In the genomic region with DNA sequence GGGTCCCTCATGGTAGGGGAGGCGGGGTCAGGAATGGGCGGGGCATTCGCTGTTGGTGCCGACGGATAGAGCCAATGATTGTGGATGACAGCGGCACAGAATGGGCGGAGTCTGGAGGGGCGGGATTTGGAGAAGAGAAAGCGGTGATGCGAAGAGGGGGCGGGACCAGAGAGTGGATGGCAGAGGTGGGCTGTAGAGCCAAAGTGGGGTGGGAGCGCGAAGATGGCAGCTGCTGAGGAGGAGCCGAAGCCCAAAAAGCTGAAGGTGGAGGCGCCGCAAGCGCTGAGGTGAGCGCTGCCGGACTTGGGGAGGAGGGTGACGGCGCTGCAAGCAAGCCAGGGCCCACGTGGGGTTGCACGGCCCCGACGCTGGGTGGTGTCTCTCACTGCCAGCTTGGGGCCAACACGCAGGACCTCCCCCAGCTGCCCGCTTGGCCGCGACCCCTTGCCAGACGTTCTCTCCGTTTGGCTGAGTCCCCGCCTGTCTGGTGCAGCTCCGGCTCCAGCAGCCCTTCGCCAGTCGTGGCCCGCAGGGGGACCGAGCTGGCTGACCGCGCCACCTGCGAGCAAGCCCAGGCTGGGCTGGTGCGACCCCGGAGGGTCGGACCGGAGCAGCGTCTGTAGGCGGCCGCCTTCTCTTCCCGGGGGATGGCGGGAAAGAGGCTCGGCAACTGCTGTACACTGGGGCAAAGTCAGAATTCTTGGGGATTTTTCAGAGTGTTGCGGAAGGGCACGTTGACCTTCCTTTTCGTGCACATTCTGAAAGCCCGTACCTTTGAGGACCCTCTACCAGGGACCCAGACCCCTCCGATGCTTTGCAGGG, we compare ENCODE assay signal across 8 cellular contexts. TPM values are rescaled to one million over a fixed set of nuclear protein-coding genes. Genes with fewer than 3 reads are reported as not detected.
DNase-seq lines count a peak whose midpoint lies in the region; ATAC-seq and TF ChIP-seq lines count a peak whose summit lies in the region.

A gene (plus strand): TSS at position 165 of the 822 bp plus-strand sequence. CDS start 58 bp downstream, at position 223.

- peaks cover 14% of the 10 kb centered on the region for H3K4me1 Mint-ChIP-seq in WTC11
- peaks cover 22 to 23% of the 10 kb centered on the region in 2 donors for H3K4me1 Mint-ChIP-seq in immature natural killer cell

- H3K36me3 ChIP-seq in ACC112 (ENCODE audit: insufficient read depth, low read length) = no peaks in the 10 kb centered on the region

- H3K4me3 ChIP-seq in ACC112 (ENCODE audit: low read depth, low read length) (peak within 1 kb of the TSS; percentile 97), cardiac fibroblast (replicated peaks in 1 of 2; ENCODE audit: low read depth in 2 of 2, low read length in 2 of 2) (peak within 1 kb of the TSS; percentile 91 to 95)

- no peaks in the 10 kb centered on the region for H3K36me3 Mint-ChIP-seq in WTC11
- peaks cover 3 to 4% (median 3%) of the 10 kb centered on the region in 3 donors for H3K36me3 Mint-ChIP-seq in immature natural killer cell

- no peaks in the 10 kb centered on the region for H3K9me3 Mint-ChIP-seq in WTC11
- no peaks in the 10 kb centered on the region for H3K9me3 Mint-ChIP-seq in immature natural killer cell

- H3K79me2 ChIP-seq in ACC112 (ENCODE audit: control insufficient read depth, insufficient read depth, low read length, unreplicated experiment) = peaks cover 47% of the 10 kb centered on the region

- POLR2A ChIA-PET in WTC11 (lab: Charles Lee) = interaction anchor here (0.6 to 2.6 kb wide), 12 partner anchors 9 to 1084 kb away, joined by 3 to 16 read pairs (median 4); a partner anchor contains a TSS

- H3K27me3 ChIP-seq in ACC112 (ENCODE audit: insufficient read depth, low read length) = no peaks in the 10 kb centered on the region

- H3K27me3 Mint-ChIP-seq in WTC11 (ENCODE audit: low read depth) (no peaks in the 10 kb centered on the region), immature natural killer cell (ENCODE audit: low read depth in 3 of 3) (peaks cover 0 to 3% (median 2%) of the 10 kb centered on the region in 3 donors)

- peak; percentile 57 for ATAC-seq in GM18519 (IDR thresholded peaks at IDR 0.05; ENCODE audit: low FRiP score, unreplicated experiment)
- peak; percentile 62 for ATAC-seq in HG03060 (IDR thresholded peaks at IDR 0.05; ENCODE audit: low read depth, unreplicated experiment)
- ATAC-seq in WTC11 = peak; percentile 89

- peak within 1 kb of the TSS; percentile 97 for H2AFZ ChIP-seq in ACC112 (ENCODE audit: low read length, unreplicated experiment)

- H3K4me3 Mint-ChIP-seq in WTC11 = no peak within 1 kb of the TSS
- no peak within 1 kb of the TSS for H3K4me3 Mint-ChIP-seq in immature natural killer cell

- H3K27ac Mint-ChIP-seq in WTC11 (peak within 1 kb of the TSS; percentile 72; the same call in 1 of the 2 replicates), immature natural killer cell (peak within 1 kb of the TSS in 5 of 6 donors; percentile 30 to 78 (median 57))

- peak within 1 kb of the TSS; percentile 81 for H3K27ac ChIP-seq in ACC112 (ENCODE audit: low read depth, low read length)

- CTCF ChIA-PET in WTC11 (lab: Charles Lee) = interaction anchor here (0.9 to 1.9 kb wide), 6 partner anchors 13 to 1084 kb away, joined by 3 to 8 read pairs (median 4); a partner anchor contains a TSS

- TF ChIP-seq CTCF in WTC11 (IDR thresholded peaks at IDR 0.05) (no peak), cardiac fibroblast (IDR thresholded peaks at IDR 0.05; ENCODE audit: low read depth, low read length) (peak; percentile 39)

- peak; percentile 96 for DNase-seq in NCI-H2196 treated with DMSO at 0.1 percent for 48 hours (lab: John Stamatoyannopoulos, UW; ENCODE audit: unreplicated experiment)
- DNase-seq in WTC11 (ENCODE audit: low spot score) = peak; percentile 100
- peak; percentile 98 to 99 for DNase-seq in cardiac fibroblast (ENCODE audit: low read depth in 2 of 2)
- peak; percentile 100 for DNase-seq in immature natural killer cell
- peak; percentile 99 to 100 for DNase-seq in stimulated activated CD4-positive, alpha-beta T cell treated with anti-CD3 and anti-CD28 coated beads, Interleukin-12 subunit alpha, Interleukin-12 subunit beta, amount 100 ng/mL, for 24 hours (ENCODE audit: low read depth in 2 of 2)

- H3K4me1 ChIP-seq in ACC112 (ENCODE audit: control insufficient read depth, insufficient read depth, low read length, unreplicated experiment) = peaks cover 14% of the 10 kb centered on the region

TF ChIP-seq in WTC11, 78 proteins besides CTCF, POLR2A, EP300 and RAD21 (continues in another document):
- TF ChIP-seq, protein P1, sequence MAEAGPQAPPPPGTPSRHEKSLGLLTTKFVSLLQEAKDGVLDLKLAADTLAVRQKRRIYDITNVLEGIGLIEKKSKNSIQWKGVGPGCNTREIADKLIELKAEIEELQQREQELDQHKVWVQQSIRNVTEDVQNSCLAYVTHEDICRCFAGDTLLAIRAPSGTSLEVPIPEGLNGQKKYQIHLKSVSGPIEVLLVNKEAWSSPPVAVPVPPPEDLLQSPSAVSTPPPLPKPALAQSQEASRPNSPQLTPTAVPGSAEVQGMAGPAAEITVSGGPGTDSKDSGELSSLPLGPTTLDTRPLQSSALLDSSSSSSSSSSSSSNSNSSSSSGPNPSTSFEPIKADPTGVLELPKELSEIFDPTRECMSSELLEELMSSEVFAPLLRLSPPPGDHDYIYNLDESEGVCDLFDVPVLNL (CRISPR knock-in tag; IDR thresholded peaks at IDR 0.05; ENCODE audit: borderline replicate concordance, low read depth) = peak; percentile 47; the same call in 1 of the 2 replicates
- TF ChIP-seq FOXK1 (CRISPR knock-in tag; IDR thresholded peaks at IDR 0.05) = 0 out of 2 replicates have a peak, but pooled peaks have one; percentile 12
- TF ChIP-seq ETV6 (CRISPR knock-in tag; IDR thresholded peaks at IDR 0.05) = peak; percentile 54; the same call in 1 of the 2 replicates
- no peak for TF ChIP-seq GABPB1 (CRISPR knock-in tag; IDR thresholded peaks at IDR 0.05)
- TF ChIP-seq KAT7 (CRISPR knock-in tag; IDR thresholded peaks at IDR 0.05; ENCODE audit: borderline replicate concordance) = 0 out of 2 replicates have a peak, but pooled peaks have one; percentile 88
- TF ChIP-seq ZNF317 (CRISPR knock-in tag; IDR thresholded peaks at IDR 0.05; ENCODE audit: borderline replicate concordance, low read depth) = no peak
- TF ChIP-seq TCF7 (CRISPR knock-in tag; IDR thresholded peaks at IDR 0.05; ENCODE audit: low read depth) = 0 out of 2 replicates have a peak, but pooled peaks have one; percentile 67
- peak; percentile 31; the same call in 1 of the 2 replicates for TF ChIP-seq TEAD1 (CRISPR knock-in tag; IDR thresholded peaks at IDR 0.05)
- TF ChIP-seq, protein P2, sequence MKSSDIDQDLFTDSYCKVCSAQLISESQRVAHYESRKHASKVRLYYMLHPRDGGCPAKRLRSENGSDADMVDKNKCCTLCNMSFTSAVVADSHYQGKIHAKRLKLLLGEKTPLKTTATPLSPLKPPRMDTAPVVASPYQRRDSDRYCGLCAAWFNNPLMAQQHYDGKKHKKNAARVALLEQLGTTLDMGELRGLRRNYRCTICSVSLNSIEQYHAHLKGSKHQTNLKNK (CRISPR knock-in tag; IDR thresholded peaks at IDR 0.05) = no peak
- TF ChIP-seq NFE2L1 (CRISPR knock-in tag; IDR thresholded peaks at IDR 0.05) = no peak
- TF ChIP-seq MYBL2 (CRISPR knock-in tag; IDR thresholded peaks at IDR 0.05) = no peak
- no peak for TF ChIP-seq FOXJ3 (CRISPR knock-in tag; IDR thresholded peaks at IDR 0.05; ENCODE audit: borderline replicate concordance)
- TF ChIP-seq, protein P3, sequence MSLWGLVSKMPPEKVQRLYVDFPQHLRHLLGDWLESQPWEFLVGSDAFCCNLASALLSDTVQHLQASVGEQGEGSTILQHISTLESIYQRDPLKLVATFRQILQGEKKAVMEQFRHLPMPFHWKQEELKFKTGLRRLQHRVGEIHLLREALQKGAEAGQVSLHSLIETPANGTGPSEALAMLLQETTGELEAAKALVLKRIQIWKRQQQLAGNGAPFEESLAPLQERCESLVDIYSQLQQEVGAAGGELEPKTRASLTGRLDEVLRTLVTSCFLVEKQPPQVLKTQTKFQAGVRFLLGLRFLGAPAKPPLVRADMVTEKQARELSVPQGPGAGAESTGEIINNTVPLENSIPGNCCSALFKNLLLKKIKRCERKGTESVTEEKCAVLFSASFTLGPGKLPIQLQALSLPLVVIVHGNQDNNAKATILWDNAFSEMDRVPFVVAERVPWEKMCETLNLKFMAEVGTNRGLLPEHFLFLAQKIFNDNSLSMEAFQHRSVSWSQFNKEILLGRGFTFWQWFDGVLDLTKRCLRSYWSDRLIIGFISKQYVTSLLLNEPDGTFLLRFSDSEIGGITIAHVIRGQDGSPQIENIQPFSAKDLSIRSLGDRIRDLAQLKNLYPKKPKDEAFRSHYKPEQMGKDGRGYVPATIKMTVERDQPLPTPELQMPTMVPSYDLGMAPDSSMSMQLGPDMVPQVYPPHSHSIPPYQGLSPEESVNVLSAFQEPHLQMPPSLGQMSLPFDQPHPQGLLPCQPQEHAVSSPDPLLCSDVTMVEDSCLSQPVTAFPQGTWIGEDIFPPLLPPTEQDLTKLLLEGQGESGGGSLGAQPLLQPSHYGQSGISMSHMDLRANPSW (CRISPR knock-in tag; conservative IDR thresholded peaks at IDR 0.05; ENCODE audit: low read depth) = no peak
- no peak for TF ChIP-seq NR1H2 (CRISPR knock-in tag; IDR thresholded peaks at IDR 0.05)
- TF ChIP-seq, protein P4, sequence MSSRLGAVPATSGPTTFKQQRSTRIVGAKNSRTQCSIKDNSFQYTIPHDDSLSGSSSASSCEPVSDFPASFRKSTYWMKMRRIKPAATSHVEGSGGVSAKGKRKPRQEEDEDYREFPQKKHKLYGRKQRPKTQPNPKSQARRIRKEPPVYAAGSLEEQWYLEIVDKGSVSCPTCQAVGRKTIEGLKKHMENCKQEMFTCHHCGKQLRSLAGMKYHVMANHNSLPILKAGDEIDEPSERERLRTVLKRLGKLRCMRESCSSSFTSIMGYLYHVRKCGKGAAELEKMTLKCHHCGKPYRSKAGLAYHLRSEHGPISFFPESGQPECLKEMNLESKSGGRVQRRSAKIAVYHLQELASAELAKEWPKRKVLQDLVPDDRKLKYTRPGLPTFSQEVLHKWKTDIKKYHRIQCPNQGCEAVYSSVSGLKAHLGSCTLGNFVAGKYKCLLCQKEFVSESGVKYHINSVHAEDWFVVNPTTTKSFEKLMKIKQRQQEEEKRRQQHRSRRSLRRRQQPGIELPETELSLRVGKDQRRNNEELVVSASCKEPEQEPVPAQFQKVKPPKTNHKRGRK (CRISPR knock-in tag; IDR thresholded peaks at IDR 0.05; ENCODE audit: borderline replicate concordance) = no peak
- TF ChIP-seq RELA (CRISPR knock-in tag; IDR thresholded peaks at IDR 0.05; ENCODE audit: borderline replicate concordance) = peak; percentile 87; the same call in 1 of the 2 replicates
- TF ChIP-seq ELF4 (CRISPR knock-in tag; IDR thresholded peaks at IDR 0.05; ENCODE audit: low read depth) = no peak

RNA-seq across cellular contexts. Expression of the gene that starts here (rescaled TPM):
- 30.2 to 32.7 TPM (median 32.5 TPM) in 3 replicates for total RNA-seq in WTC11 (2021)
- 10 to 100 TPM; 26.9 to 36.7 (median 28.4) TPM for polyA plus RNA-seq in immature natural killer cell

Comparison
In these comparisons a context has a peak if more than half of its experiments do, and no peak if none do; other contexts are left out.
1. Peak in every context shown above with its lines: DNase-seq, ATAC-seq, H3K4me3 ChIP-seq and H3K27ac ChIP-seq.